Comparison of ENCODE assay signal across 20 cellular contexts in the genomic region with DNA sequence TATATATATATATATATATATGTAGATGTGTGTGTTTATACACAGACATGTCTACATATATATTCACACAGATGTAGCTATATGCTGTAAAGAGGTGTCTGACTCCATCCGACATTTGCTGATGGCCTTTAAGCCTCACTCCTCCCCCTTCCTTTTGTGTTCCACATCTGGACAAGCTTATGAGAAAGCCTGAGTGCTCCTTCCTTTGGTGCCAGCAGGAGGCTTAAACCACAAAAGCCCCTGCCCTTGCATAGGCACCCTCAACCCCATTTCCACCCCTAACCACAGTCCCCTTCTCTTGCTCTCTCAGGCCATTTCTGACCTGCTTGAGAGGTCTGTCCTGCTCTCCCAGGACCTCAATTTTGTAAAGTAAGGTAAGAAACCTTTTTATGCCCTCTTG.
"Had no signal": no experiment of that assay in that cellular context is flagged by ENCODE, and none has a peak within 500 bp of the region (broad histone marks: within the 10 kb centered on the region; RNA-seq: fewer than 3 reads in every experiment).

No MANE protein-coding gene starts in this region.

- H3K4me3 Mint-ChIP-seq: activated naive CD8-positive, alpha-beta T cell treated with anti-CD3 and anti-CD28 coated beads for 36 hours; natural killer cell; stimulated activated naive CD8-positive, alpha-beta T cell treated with anti-CD3 and anti-CD28 coated beads, Interleukin-15, Interleukin-2, amounts not matched to agents 100 ng/mL and 50 ng/mL, for 24 hours; T-helper 2 cell treated with Interferon-gamma antibody and Interleukin-4, amounts not matched to agents 5 μg/mL and 100 μg/mL, for 36 hours; WTC11 had no signal

- H3K4me1 Mint-ChIP-seq: activated naive CD8-positive, alpha-beta T cell treated with anti-CD3 and anti-CD28 coated beads for 36 hours; WTC11 had no signal

- H3K36me3 Mint-ChIP-seq: activated naive CD8-positive, alpha-beta T cell treated with anti-CD3 and anti-CD28 coated beads for 36 hours; natural killer cell had no signal

- DNase-seq: activated CD4-positive, alpha-beta T cell treated with anti-CD3 and anti-CD28 coated beads, Interleukin-2, amount 50 U/mL, for 4 hours; activated naive CD4-positive, alpha-beta T cell treated with Interleukin-2 at 50 U/mL for 16 hours; activated naive CD8-positive, alpha-beta T cell treated with anti-CD3 and anti-CD28 coated beads for 36 hours; activated T-cell treated with anti-CD3 and anti-CD28 coated beads, Interleukin-2, amount 50 U/mL, for 48 hours; central memory CD4-positive, alpha-beta T cell; effector memory CD4-positive, alpha-beta T cell; glutamatergic neuron; hippocampal formation; left ventricle myocardium superior; midbrain; natural killer cell; ovary; psoas muscle; stimulated activated CD4-positive, alpha-beta T cell treated with anti-CD3 and anti-CD28 coated beads, Interleukin-12 subunit alpha, Interleukin-12 subunit beta, amount 100 ng/mL, for 4 hours; stimulated activated CD4-positive, alpha-beta T cell treated with anti-CD3 and anti-CD28 coated beads, Interleukin-4, amount 100 ng/mL, for 4 hours; substantia nigra; thyroid gland had no signal

- H3K27me3 Mint-ChIP-seq: activated naive CD8-positive, alpha-beta T cell treated with anti-CD3 and anti-CD28 coated beads for 36 hours; stimulated activated naive CD8-positive, alpha-beta T cell treated with anti-CD3 and anti-CD28 coated beads, Interleukin-15, Interleukin-2, amounts not matched to agents 100 ng/mL and 50 ng/mL, for 24 hours had no signal

- H3K27ac Mint-ChIP-seq: activated naive CD8-positive, alpha-beta T cell treated with anti-CD3 and anti-CD28 coated beads for 36 hours; natural killer cell; stimulated activated naive CD8-positive, alpha-beta T cell treated with anti-CD3 and anti-CD28 coated beads, Interleukin-15, Interleukin-2, amounts not matched to agents 100 ng/mL and 50 ng/mL, for 24 hours; T-helper 2 cell treated with Interferon-gamma antibody and Interleukin-4, amounts not matched to agents 5 μg/mL and 100 μg/mL, for 36 hours; WTC11 had no signal

- H3K9me3 Mint-ChIP-seq: natural killer cell; stimulated activated naive CD8-positive, alpha-beta T cell treated with anti-CD3 and anti-CD28 coated beads, Interleukin-15, Interleukin-2, amounts not matched to agents 100 ng/mL and 50 ng/mL, for 24 hours; T-helper 2 cell treated with Interferon-gamma antibody and Interleukin-4, amounts not matched to agents 5 μg/mL and 100 μg/mL, for 36 hours had no signal

- ATAC-seq: left ventricle myocardium superior, natural killer cell, psoas muscle, WTC11 had no signal
